8 cellular contexts compared by ENCODE assay signal in genomic region chr11:108008656-108009496, GRCh38. TPM values are rescaled to one million over a fixed set of nuclear protein-coding genes. Genes with fewer than 3 reads are reported as not detected.
DNase-seq lines count a peak whose midpoint lies in the region; ATAC-seq and TF ChIP-seq lines count a peak whose summit lies in the region.

Gene CUL5, plus strand, starts transcription at chr11:108008898. Its CDS starts 451 bp downstream, at chr11:108009349.

- H3K27me3 Mint-ChIP-seq in CD8-positive, alpha-beta memory T cell = no peaks in the 10 kb centered on the region
- H3K27me3 Mint-ChIP-seq in activated CD8-positive, alpha-beta T cell treated with anti-CD3 and anti-CD28 coated beads for 36 hours = no peaks in the 10 kb centered on the region

- peak within 1 kb of the TSS; percentile 97 for H3K27ac ChIP-seq in CD8-positive, alpha-beta memory T cell (ENCODE audit: low read depth, low read length)
- H3K27ac ChIP-seq in ectodermal cell (ENCODE audit: insufficient read depth, low read depth, low read length, poor library complexity, severe bottlenecking) (peak within 1 kb of the TSS; percentile 97), lung (ENCODE audit: low read depth in 1 of 2, low read length in 1 of 2) (peak within 1 kb of the TSS; percentile 99)

- peak; percentile 85 for ATAC-seq in GM19438 (IDR thresholded peaks at IDR 0.05; ENCODE audit: low read depth, unreplicated experiment)
- peak; percentile 53 for ATAC-seq in HG03575 (IDR thresholded peaks at IDR 0.05; ENCODE audit: extremely low read depth, insufficient number of reproducible peaks, low FRiP score, unreplicated experiment)
- ATAC-seq in activated CD8-positive, alpha-beta T cell treated with anti-CD3 and anti-CD28 coated beads for 36 hours = peak; percentile 88
- peak; percentile 97 for ATAC-seq in lung (ENCODE audit: insufficient read depth, low FRiP score)

- peak within 1 kb of the TSS; percentile 93 to 100 (median 98) for H3K4me3 Mint-ChIP-seq in CD8-positive, alpha-beta memory T cell
- H3K4me3 Mint-ChIP-seq in activated CD8-positive, alpha-beta T cell treated with anti-CD3 and anti-CD28 coated beads for 36 hours = peak within 1 kb of the TSS; percentile 98

- WGBS in ectodermal cell, 2 experiments = 1% methylated on average over 72 of the region's 72 CpGs
- WGBS in lung, 2 donors = 0 to 1% methylated on average over 72 of the region's 72 CpGs

- no peaks in the 10 kb centered on the region for H3K27me3 ChIP-seq in CD8-positive, alpha-beta memory T cell (ENCODE audit: insufficient read depth, low read length, poor library complexity, severe bottlenecking)
- no peaks in the 10 kb centered on the region for H3K27me3 ChIP-seq in ectodermal cell (ENCODE audit: control insufficient read depth, insufficient read depth, low read length, poor library complexity, severe bottlenecking)
- no peaks in the 10 kb centered on the region for H3K27me3 ChIP-seq in lung (ENCODE audit: control insufficient read depth, insufficient read depth)

- H3K9me3 Mint-ChIP-seq in CD8-positive, alpha-beta memory T cell = no peaks in the 10 kb centered on the region
- no peaks in the 10 kb centered on the region for H3K9me3 Mint-ChIP-seq in activated CD8-positive, alpha-beta T cell treated with anti-CD3 and anti-CD28 coated beads for 36 hours

- H3K9me3 ChIP-seq in CD8-positive, alpha-beta memory T cell (ENCODE audit: low read length) = no peaks in the 10 kb centered on the region
- no peaks in the 10 kb centered on the region for H3K9me3 ChIP-seq in ectodermal cell (ENCODE audit: control insufficient read depth, low read length)
- no peaks in the 10 kb centered on the region for H3K9me3 ChIP-seq in lung (ENCODE audit: control insufficient read depth in 2 of 2, insufficient read depth in 1 of 2, low read length in 1 of 2)

- peak within 1 kb of the TSS; percentile 93 to 99 (median 98) for H3K27ac Mint-ChIP-seq in CD8-positive, alpha-beta memory T cell
- peak within 1 kb of the TSS; percentile 94 for H3K27ac Mint-ChIP-seq in activated CD8-positive, alpha-beta T cell treated with anti-CD3 and anti-CD28 coated beads for 36 hours

- H3K4me1 ChIP-seq in CD8-positive, alpha-beta memory T cell (ENCODE audit: insufficient read depth, low read length) = peaks cover 32% of the 10 kb centered on the region
- H3K4me1 ChIP-seq in ectodermal cell (ENCODE audit: control insufficient read depth, insufficient read depth, low read length) = peaks cover 13% of the 10 kb centered on the region
- no peaks in the 10 kb centered on the region for H3K4me1 ChIP-seq in lung (ENCODE audit: control insufficient read depth in 2 of 2, insufficient read depth in 2 of 2, low read length in 2 of 2)

- peak; percentile 85 to 91 (median 88) for DNase-seq in CD8-positive, alpha-beta memory T cell
- peak; percentile 91 for DNase-seq in NCI-H82 (lab: John Stamatoyannopoulos, UW)
- peak; percentile 90 for DNase-seq in activated CD8-positive, alpha-beta T cell treated with anti-CD3 and anti-CD28 coated beads for 36 hours
- DNase-seq in lung (ENCODE audit: low spot score) = peak; percentile 91
- peak; percentile 79 to 88 (median 80) for DNase-seq in stimulated activated CD4-positive, alpha-beta T cell treated with anti-CD3 and anti-CD28 coated beads, TNF-alpha, amount 100 ng/mL, for 4 hours (ENCODE audit: low read depth in 3 of 3)

- peaks cover 4 to 20% (median 8%) of the 10 kb centered on the region in 3 donors for H3K4me1 Mint-ChIP-seq in CD8-positive, alpha-beta memory T cell
- peaks cover 16% of the 10 kb centered on the region for H3K4me1 Mint-ChIP-seq in activated CD8-positive, alpha-beta T cell treated with anti-CD3 and anti-CD28 coated beads for 36 hours (ENCODE audit: low read depth)

- TF ChIP-seq CTCF in activated CD8-positive, alpha-beta T cell treated with anti-CD3 and anti-CD28 coated beads for 36 hours (IDR thresholded peaks at IDR 0.05) = peak; percentile 87
- peak; percentile 48 for TF ChIP-seq CTCF in lung (IDR thresholded peaks at IDR 0.05; ENCODE audit: control extremely low read depth, extremely low read depth)

- CTCF ChIA-PET in CD8-positive, alpha-beta memory T cell (lab: Charles Lee) = interaction anchor here (0.6 to 1.9 kb wide), 23 partner anchors 9 to 721 kb away, joined by 3 to 12 read pairs (median 3); partner anchors contain the start of genes CWF19L2 and DDX10
- CTCF ChIA-PET in activated CD8-positive, alpha-beta T cell treated with anti-CD3 and anti-CD28 coated beads for 36 hours (lab: Charles Lee) = interaction anchor here (0.6 to 2.1 kb wide), 37 partner anchors 10 to 707 kb away, joined by 3 to 26 read pairs (median 4); no protein-coding TSS in a partner anchor

- intact Hi-C loops in activated CD8-positive, alpha-beta T cell treated with anti-CD3 and anti-CD28 coated beads for 36 hours (cut with micrococcal nuclease) = loop anchor here (5.0 kb wide), 1 partner anchor 653 kb away; no protein-coding TSS in a partner anchor

- POLR2A ChIA-PET in CD8-positive, alpha-beta memory T cell (lab: Charles Lee) = interaction anchor here (1.0 to 1.1 kb wide), 2 partner anchors 9 to 105 kb away, joined by 3 read pairs; no protein-coding TSS in a partner anchor
- POLR2A ChIA-PET in activated CD8-positive, alpha-beta T cell treated with anti-CD3 and anti-CD28 coated beads for 36 hours (lab: Charles Lee) = interaction anchor here (0.7 to 0.9 kb wide), 3 partner anchors 60 to 489 kb away, joined by 3 read pairs; partner anchors contain the start of gene POGLUT3

- H3K36me3 Mint-ChIP-seq in CD8-positive, alpha-beta memory T cell = peaks cover 0 to 16% (median 2%) of the 10 kb centered on the region in 3 donors
- H3K36me3 Mint-ChIP-seq in activated CD8-positive, alpha-beta T cell treated with anti-CD3 and anti-CD28 coated beads for 36 hours (ENCODE audit: low read depth) = peaks cover 13% of the 10 kb centered on the region

- H3K4me3 ChIP-seq in CD8-positive, alpha-beta memory T cell (ENCODE audit: low read length) = peak within 1 kb of the TSS; percentile 94
- H3K4me3 ChIP-seq in ectodermal cell (ENCODE audit: insufficient read depth, low read depth, low read length) (peak within 1 kb of the TSS; percentile 89), lung (peak within 1 kb of the TSS; percentile 78)

- H3K36me3 ChIP-seq in CD8-positive, alpha-beta memory T cell (ENCODE audit: insufficient read depth, low read length) = no peaks in the 10 kb centered on the region
- H3K36me3 ChIP-seq in ectodermal cell (ENCODE audit: control insufficient read depth, insufficient read depth, low read length) (no peaks in the 10 kb centered on the region), lung (ENCODE audit: control insufficient read depth in 2 of 2, insufficient read depth in 2 of 2, low read length in 2 of 2) (no peaks in the 10 kb centered on the region)

RNA-seq across cellular contexts. Expression of gene CUL5, which starts in this region (rescaled TPM):
- total RNA-seq in CD8-positive, alpha-beta memory T cell = 10 to 100 TPM; 41.8 to 42.9 TPM
- 39.0 TPM for polyA plus RNA-seq in CD8-positive, alpha-beta memory T cell
- 10 to 100 TPM; 32.2 to 34.6 TPM for total RNA-seq in activated CD8-positive, alpha-beta T cell treated with anti-CD3 and anti-CD28 coated beads for 36 hours
- polyA plus RNA-seq in ectodermal cell (2013, experiment 1 of 4) = 24.4 TPM
- 24.5 TPM for polyA plus RNA-seq in ectodermal cell (2013, experiment 2 of 4)
- polyA plus RNA-seq in ectodermal cell (2013, experiment 3 of 4) = 19.1 TPM
- polyA plus RNA-seq in ectodermal cell (2013, experiment 4 of 4) = 21.3 TPM
- total RNA-seq in lung = 10 to 100 TPM; 36.2 to 53.6 TPM
- 1 to 10 TPM; 5.4 to 8.2 TPM for polyA plus RNA-seq in lung

Comparison
In these comparisons a context has a peak if more than half of its experiments do, and no peak if none do; other contexts are left out.
1. Peak in every context shown above with its lines: DNase-seq, ATAC-seq, H3K4me3 ChIP-seq and H3K27ac ChIP-seq.